1 cellular context compared by ENCODE assay signal in genomic region chr9:97889941-97890557, GRCh38.
TF ChIP-seq lines count a peak whose summit lies in the region.

No MANE protein-coding gene starts in this region.

TF ChIP-seq in SK-N-SH treated with all-trans-retinoic acid at 6 μM for 48 hours, 23 proteins besides CTCF, POLR2A, EP300 and RAD21 (continued from another document):
- TF ChIP-seq BACH2 (CRISPR knock-in tag; IDR thresholded peaks at IDR 0.05; ENCODE audit: borderline replicate concordance) (no peak), ZNF8 (CRISPR knock-in tag; IDR thresholded peaks at IDR 0.05) (no peak)
